In genomic region chr12:64318605-64319004, GRCh38 we compare ENCODE assay signal across 17 cellular contexts.
DNase-seq lines count a peak whose midpoint lies in the region; ATAC-seq lines count a peak whose summit lies in the region.
"Had no signal": no experiment of that assay in that cellular context is flagged by ENCODE, and none has a peak within 500 bp of the region (broad histone marks: within the 10 kb centered on the region; RNA-seq: fewer than 3 reads in every experiment).

No MANE protein-coding gene starts in this region.

- H3K4me1 ChIP-seq in HUES64 (ENCODE audit: insufficient read depth, low read length) (peaks cover 26% of the 10 kb centered on the region), mesendoderm (ENCODE audit: control insufficient read depth, low read depth, low read length) (no peaks in the 10 kb centered on the region)
- H3K4me1 ChIP-seq: testis had no signal

- no peak overlapping the region for H2BK120ac ChIP-seq in mesendoderm (ENCODE audit: low read depth, low read length)

- no peak overlapping the region for H2BK15ac ChIP-seq in mesendoderm (replicated peaks; ENCODE audit: low read depth)

- H4K5ac ChIP-seq in mesendoderm (ENCODE audit: low read length): no peak overlapping the region

- H3K18ac ChIP-seq in mesendoderm (ENCODE audit: low read length): no peak overlapping the region

- H3K9ac ChIP-seq in HUES64 (ENCODE audit: low read depth, low read length) (no peak overlapping the region), mesendoderm (ENCODE audit: low read length) (no peak overlapping the region)

- no peaks in the 10 kb centered on the region for H3K36me3 ChIP-seq in HUES64 (ENCODE audit: insufficient read depth, low read length)
- H3K36me3 ChIP-seq in mesendoderm (ENCODE audit: control insufficient read depth, insufficient read depth, low read length): no peaks in the 10 kb centered on the region

- ATAC-seq in GM18909 (IDR thresholded peaks at IDR 0.05; ENCODE audit: poor library complexity, unreplicated experiment) (no peak), HG02759 (IDR thresholded peaks at IDR 0.05; ENCODE audit: unreplicated experiment) (no peak), GM18873 (IDR thresholded peaks at IDR 0.05; ENCODE audit: low FRiP score, unreplicated experiment) (no peak)
- ATAC-seq: HCT116, natural killer cell had no signal

- no peak overlapping the region for H2BK5ac ChIP-seq in mesendoderm (ENCODE audit: low read length)

- WGBS in HUES64: 22% methylated on average over 3 of the region's 3 CpGs
- no CpG with 5 or more reads among the region's 3 CpGs for WGBS in mesendoderm (ENCODE audit: extremely low coverage, insufficient coverage, low lambda C conversion rate)

- no peaks in the 10 kb centered on the region for H3K79me1 ChIP-seq in mesendoderm (ENCODE audit: low read length)

- H3K9me3 ChIP-seq in HUES64 (ENCODE audit: insufficient read depth, low read depth, low read length): no peaks in the 10 kb centered on the region
- H3K9me3 ChIP-seq: testis had no signal

- H3K27me3 ChIP-seq in HUES64 (ENCODE audit: insufficient read depth, low read length): no peaks in the 10 kb centered on the region
- no peaks in the 10 kb centered on the region for H3K27me3 ChIP-seq in mesendoderm (ENCODE audit: insufficient read depth, low read length, poor library complexity)
- H3K27me3 ChIP-seq: testis had no signal

- H4K8ac ChIP-seq in mesendoderm (ENCODE audit: low read depth, low read length): no peak overlapping the region

- H2AK5ac ChIP-seq in mesendoderm (ENCODE audit: low read length): no peak overlapping the region

- H3K56ac ChIP-seq in mesendoderm (ENCODE audit: low read length): no peak overlapping the region

- H3K23ac ChIP-seq in mesendoderm (ENCODE audit: low read length): no peak overlapping the region

- no peak overlapping the region for H3K4ac ChIP-seq in mesendoderm (ENCODE audit: low read depth, low read length)

- H3K4me3 ChIP-seq in HUES64 (ENCODE audit: low read length): no peak overlapping the region
- H3K4me3 ChIP-seq in mesendoderm (ENCODE audit: low read length): no peak overlapping the region
- H3K4me3 ChIP-seq: testis had no signal

- peak overlapping the region; percentile 70; the same call in 1 of the 2 replicates for H3K27ac ChIP-seq in HUES64 (ENCODE audit: low read depth, low read length)
- no peak overlapping the region for H3K27ac ChIP-seq in mesendoderm (ENCODE audit: low read depth, low read length)
- H3K27ac ChIP-seq: testis had no signal

- H3K4me2 ChIP-seq in mesendoderm (ENCODE audit: low read length): no peak overlapping the region

- no peaks in the 10 kb centered on the region for H3K79me2 ChIP-seq in mesendoderm (ENCODE audit: control insufficient read depth, insufficient read depth, low read length)

- DNase-seq in Daoy (ENCODE audit: low read depth): peak; percentile 65
- DNase-seq in cerebellar cortex (ENCODE audit: low spot score): peak; percentile 2
- peak; percentile 88 for DNase-seq in mesendoderm
- no peak for DNase-seq in GDM1 (lab: John Stamatoyannopoulos, UW)
- DNase-seq: activated CD4-positive, alpha-beta T cell treated with anti-CD3 and anti-CD28 coated beads, Interleukin-2, amount 50 U/mL, for 48 hours; amygdala; CD8-positive, alpha-beta memory T cell; natural killer cell; NCI-H2029; SIG-M5; stimulated activated CD4-positive, alpha-beta T cell treated with anti-CD3 and anti-CD28 coated beads, Interleukin-4, amount 100 ng/mL, for 4 hours; testis had no signal
